ENCODE assay signal across 13 cellular contexts in genomic region chr16:75644240-75645012, GRCh38. TPM values are rescaled to one million over a fixed set of nuclear protein-coding genes. Genes with fewer than 3 reads are reported as not detected.
DNase-seq lines count a peak whose midpoint lies in the region; ATAC-seq, FAIRE-seq and TF ChIP-seq lines count a peak whose summit lies in the region.
"Had no signal": no experiment of that assay in that cellular context is flagged by ENCODE, and none has a peak within 500 bp of the region (broad histone marks: within the 10 kb centered on the region; RNA-seq: fewer than 3 reads in every experiment).

No MANE protein-coding gene starts in this region.

- H3K4me1 Mint-ChIP-seq in MCF 10A (ENCODE audit: insufficient read depth, unreplicated experiment) (peaks cover 8% of the 10 kb centered on the region), T-helper 17 cell (peaks cover 28% of the 10 kb centered on the region), type B pancreatic cell (ENCODE audit: unreplicated experiment) (peaks cover 12% of the 10 kb centered on the region)

- H3K9me3 ChIP-seq in breast epithelium, result no peaks in the 10 kb centered on the region
- H3K9me3 ChIP-seq in T-helper 17 cell (ENCODE audit: control insufficient read depth, low read length, poor library complexity, severe bottlenecking), result no peaks in the 10 kb centered on the region
- H3K9me3 ChIP-seq in neuronal stem cell (replicated peaks in 1 of 2; ENCODE audit: control insufficient read depth in 2 of 2, insufficient read depth in 1 of 2, low read depth in 1 of 2, low read length in 2 of 2), result peaks cover 0 to 2% of the 10 kb centered on the region in 2 donors
- H3K9me3 ChIP-seq: adrenal gland had no signal

- no peak overlapping the region for H3K4me2 ChIP-seq in neuronal stem cell (ENCODE audit: insufficient read depth, low read length, poor library complexity, severe bottlenecking)

- no peak overlapping the region for H3K27ac ChIP-seq in breast epithelium
- H3K27ac ChIP-seq in foreskin keratinocyte, result no peak overlapping the region
- no peak overlapping the region for H3K27ac ChIP-seq in neuronal stem cell (replicated peaks; ENCODE audit: low read length)
- H3K27ac ChIP-seq: adrenal gland, skin epidermis had no signal

- no peak overlapping the region for H3K9ac ChIP-seq in neuronal stem cell (ENCODE audit: low read depth, low read length, poor library complexity)

- H3K9me3 Mint-ChIP-seq in MCF 10A (ENCODE audit: unreplicated experiment), result no peaks in the 10 kb centered on the region
- no peaks in the 10 kb centered on the region for H3K9me3 Mint-ChIP-seq in type B pancreatic cell

- no peak overlapping the region for H4K8ac ChIP-seq in neuronal stem cell (ENCODE audit: low read depth, low read length)

- H3K4ac ChIP-seq in neuronal stem cell (ENCODE audit: low read length), result no peak overlapping the region

- H3K4me3 Mint-ChIP-seq in MCF 10A (ENCODE audit: unreplicated experiment) (peak overlapping the region; percentile 38), T-helper 17 cell (peak overlapping the region; percentile 84), type B pancreatic cell (peak overlapping the region; percentile 81)

- WGBS in neuronal stem cell (ENCODE audit: extremely low coverage in 2 of 2, insufficient read length in 2 of 2, insufficient replicate concordance in 1 of 2), 2 donors, result no CpG with 5 or more reads among the region's 7 CpGs

- H2BK15ac ChIP-seq in neuronal stem cell (ENCODE audit: low read length), result no peak overlapping the region

- TF ChIP-seq POLR2A in breast epithelium (IDR thresholded peaks at IDR 0.05), result no peak
- TF ChIP-seq POLR2A in GM12891 (IDR thresholded peaks at IDR 0.05; ENCODE audit: low read depth, low read length), result no peak

- H3K4me3 ChIP-seq in breast epithelium, result no peak overlapping the region
- H3K4me3 ChIP-seq in neuronal stem cell (ENCODE audit: low read length in 2 of 2), result no peak overlapping the region
- H3K4me3 ChIP-seq: adrenal gland, skin epidermis had no signal

- H3K4me1 ChIP-seq in breast epithelium, result peaks cover 0 to 10% of the 10 kb centered on the region in 2 donors
- peaks cover 4% of the 10 kb centered on the region for H3K4me1 ChIP-seq in foreskin keratinocyte
- H3K4me1 ChIP-seq in neuronal stem cell (ENCODE audit: control insufficient read depth in 2 of 2, insufficient read depth in 1 of 2, low read depth in 1 of 2, low read length in 2 of 2), result peaks cover 4% of the 10 kb centered on the region in 2 donors

- H3K27ac Mint-ChIP-seq in MCF 10A (ENCODE audit: low read depth, unreplicated experiment), result no peak overlapping the region
- peak overlapping the region; percentile 94 for H3K27ac Mint-ChIP-seq in T-helper 17 cell
- peak overlapping the region; percentile 63 for H3K27ac Mint-ChIP-seq in type B pancreatic cell

- BruUV-seq in MCF 10A (replicated peaks; lab: Mats Ljungman, UMichigan), result no TSS peak

- no peak overlapping the region for H3K23ac ChIP-seq in neuronal stem cell (ENCODE audit: low read depth, low read length, poor library complexity)

- H2BK12ac ChIP-seq in neuronal stem cell (ENCODE audit: low read length), result no peak overlapping the region

- H2BK5ac ChIP-seq in neuronal stem cell (ENCODE audit: low read length), result no peak overlapping the region

- DNase-seq in MCF 10A (ENCODE audit: unreplicated experiment) (peak; percentile 15), breast epithelium (ENCODE audit: low spot score in 2 of 2) (no peak), T-helper 17 cell (no peak), foreskin keratinocyte (peak in 1 of 2 donors; percentile 36), type B pancreatic cell (ENCODE audit: extremely low spot score, unreplicated experiment) (no peak), SW 1271 (lab: John Stamatoyannopoulos, UW) (no peak), neuronal stem cell (ENCODE audit: low spot score) (no peak), GM12891 (ENCODE audit: insufficient read length, low spot score) (no peak)
- DNase-seq: adrenal gland, hippocampal formation, NCI-H187 had no signal

- no peak overlapping the region for H3K14ac ChIP-seq in neuronal stem cell (ENCODE audit: low read length)

- H2AFZ ChIP-seq in neuronal stem cell (ENCODE audit: low read length), result no peak overlapping the region

- no peak overlapping the region for H4K91ac ChIP-seq in neuronal stem cell (ENCODE audit: low read depth, low read length, poor library complexity)

- CTCF ChIA-PET in MCF 10A (lab: Yijun Ruan, JAX), result interaction anchor here (1.1 to 10.6 kb wide), 4 partner anchors 12 to 121 kb away, joined by 4 to 67 read pairs (median 6); no protein-coding TSS in a partner anchor

- no peak for TF ChIP-seq CTCF in MCF 10A (IDR thresholded peaks at IDR 0.05; ENCODE audit: unreplicated experiment)
- TF ChIP-seq CTCF in breast epithelium (IDR thresholded peaks at IDR 0.05), result no peak
- peak; percentile 59 for TF ChIP-seq CTCF in foreskin keratinocyte (conservative IDR thresholded peaks at IDR 0.05)
- TF ChIP-seq CTCF in type B pancreatic cell (conservative IDR thresholded peaks at IDR 0.05), result no peak

- H3K36me3 Mint-ChIP-seq in MCF 10A (ENCODE audit: insufficient read depth, unreplicated experiment) (peaks cover 67% of the 10 kb centered on the region), T-helper 17 cell (ENCODE audit: low read depth) (peaks cover 7% of the 10 kb centered on the region), type B pancreatic cell (peaks cover 26% of the 10 kb centered on the region)

- no peak overlapping the region for H2BK120ac ChIP-seq in neuronal stem cell (ENCODE audit: low read depth, low read length)

- ATAC-seq in T-helper 17 cell (no peak), foreskin keratinocyte (no peak)

- no peaks in the 10 kb centered on the region for H3K27me3 ChIP-seq in breast epithelium
- H3K27me3 ChIP-seq in foreskin keratinocyte, result no peaks in the 10 kb centered on the region
- no peaks in the 10 kb centered on the region for H3K27me3 ChIP-seq in neuronal stem cell (ENCODE audit: control insufficient read depth in 3 of 3, insufficient read depth in 3 of 3, low read depth in 1 of 3, low read length in 3 of 3)
- H3K27me3 ChIP-seq: adrenal gland had no signal

- H3K27me3 Mint-ChIP-seq in MCF 10A (ENCODE audit: insufficient read depth, unreplicated experiment) (no peaks in the 10 kb centered on the region), T-helper 17 cell (no peaks in the 10 kb centered on the region), type B pancreatic cell (no peaks in the 10 kb centered on the region)

- H3K18ac ChIP-seq in neuronal stem cell (ENCODE audit: low read length), result no peak overlapping the region

- no peak overlapping the region for H2AK5ac ChIP-seq in neuronal stem cell (ENCODE audit: low read depth, low read length)

- intact Hi-C loops in MCF 10A (cut with micrococcal nuclease) (no loop called here), breast epithelium (cut with DNase I; ENCODE audit: low total_unique reads) (no loop called here)

- H3K79me1 ChIP-seq in neuronal stem cell (ENCODE audit: low read depth, low read length), result peaks cover 5% of the 10 kb centered on the region

- H3K36me3 ChIP-seq in breast epithelium (peaks cover 9% of the 10 kb centered on the region), neuronal stem cell (replicated peaks in 1 of 2; ENCODE audit: control insufficient read depth in 2 of 2, insufficient read depth in 2 of 2, low read length in 2 of 2) (peaks cover 20 to 66% of the 10 kb centered on the region in 2 donors)

- POLR2A ChIA-PET in MCF 10A (lab: Yijun Ruan, JAX), result interaction anchor here (0.7 to 1.4 kb wide), 6 partner anchors 8 to 168 kb away, joined by 3 to 6 read pairs (median 4); partner anchors contain the start of gene ADAT1

- FAIRE-seq in GM12891 (lab: Jason Lieb, UNC), result no peak

TF ChIP-seq in GM12891, 5 proteins besides CTCF, POLR2A, EP300 and RAD21 (continues in another document):
- TF ChIP-seq SPI1 (IDR thresholded peaks at IDR 0.05; ENCODE audit: low read depth, low read length), result no peak
- TF ChIP-seq POLR2AphosphoS5 (IDR thresholded peaks at IDR 0.05; ENCODE audit: low read depth, low read length), result no peak

RNA-seq across cellular contexts. Expression of gene KARS1, which starts 3.0 kb away (rescaled TPM):
- 213 and 219 TPM in 2 replicates for total RNA-seq in MCF 10A (2022)
- 100 to 1,000 TPM; 107 to 135 (median 114) TPM for total RNA-seq in breast epithelium
- 100 to 1,000 TPM; 160 to 161 TPM for total RNA-seq in T-helper 17 cell
- 193 and 200 TPM in 2 replicates for total RNA-seq in foreskin keratinocyte
- 144 and 166 TPM in 2 replicates for polyA plus RNA-seq in foreskin keratinocyte
- total RNA-seq in type B pancreatic cell (ENCODE audit: low replicate concordance), result 129 and 142 TPM in 2 replicates
- polyA plus RNA-seq in neuronal stem cell (2013, experiment 1 of 2), result 102 TPM
- polyA plus RNA-seq in neuronal stem cell (2013, experiment 2 of 2), result 102 TPM
- 139 TPM for polyA plus RNA-seq in GM12891 (2012; ENCODE audit: low read depth, missing spikeins)

RNA-seq across cellular contexts. Expression of gene TERF2IP, which starts 3.1 kb away (rescaled TPM):
- 73.9 and 80.0 TPM in 2 replicates for total RNA-seq in MCF 10A (2022)
- 10 to 100 TPM; 68.2 to 79.0 (median 76.0) TPM for total RNA-seq in breast epithelium
- 100 to 1,000 TPM in 1 of 2 donors, 10 to 100 TPM in 1; 98.1 to 107 TPM for total RNA-seq in T-helper 17 cell
- total RNA-seq in foreskin keratinocyte, result 30.0 and 31.7 TPM in 2 replicates
- 23.8 and 25.2 TPM in 2 replicates for polyA plus RNA-seq in foreskin keratinocyte
- total RNA-seq in type B pancreatic cell (ENCODE audit: low replicate concordance), result 38.8 and 44.8 TPM in 2 replicates
- polyA plus RNA-seq in neuronal stem cell (2013, experiment 1 of 2), result 36.5 TPM
- polyA plus RNA-seq in neuronal stem cell (2013, experiment 2 of 2), result 37.5 TPM
- 72.1 TPM for polyA plus RNA-seq in GM12891 (2012; ENCODE audit: low read depth, missing spikeins)

RNA-seq across cellular contexts. Expression of gene ADAT1, which starts 21.3 kb away (rescaled TPM):
- total RNA-seq in MCF 10A (2022) (48.7 and 60.2 TPM in 2 replicates), breast epithelium (10 to 100 TPM; 30.1 to 74.9 (median 62.3) TPM), T-helper 17 cell (10 to 100 TPM; 57.9 to 64.1 TPM), foreskin keratinocyte (40.7 and 41.7 TPM in 2 replicates), type B pancreatic cell (ENCODE audit: low replicate concordance) (39.6 and 51.9 TPM in 2 replicates)
- 18.5 and 21.0 TPM in 2 replicates for polyA plus RNA-seq in foreskin keratinocyte
- polyA plus RNA-seq in neuronal stem cell (2013, experiment 1 of 2), result 29.4 TPM
- polyA plus RNA-seq in neuronal stem cell (2013, experiment 2 of 2), result 28.3 TPM
- polyA plus RNA-seq in GM12891 (2012; ENCODE audit: low read depth, missing spikeins), result 21.3 TPM

RNA-seq across cellular contexts. Expression of gene CPHXL2, which starts 32.4 kb away (rescaled TPM):
- total RNA-seq in MCF 10A (2022) (not detected in 2 replicates), breast epithelium (not detected), T-helper 17 cell (not detected), foreskin keratinocyte (not detected in 2 replicates), type B pancreatic cell (ENCODE audit: low replicate concordance) (not detected in 2 replicates)
- not detected in 2 replicates for polyA plus RNA-seq in foreskin keratinocyte
- polyA plus RNA-seq in neuronal stem cell (2013, experiment 1 of 2), result not detected
- not detected for polyA plus RNA-seq in neuronal stem cell (2013, experiment 2 of 2)
- not detected for polyA plus RNA-seq in GM12891 (2012; ENCODE audit: low read depth, missing spikeins)
- total RNA-seq: adrenal gland had no signal
- polyA plus RNA-seq: adrenal gland, BJ had no signal

RNA-seq across cellular contexts. Expression of gene DUXB, which starts 56.8 kb away (rescaled TPM):
- total RNA-seq in MCF 10A (2022) (not detected in 2 replicates), breast epithelium (not detected), T-helper 17 cell (not detected), foreskin keratinocyte (not detected in 2 replicates), type B pancreatic cell (ENCODE audit: low replicate concordance) (not detected in 2 replicates)
- polyA plus RNA-seq in foreskin keratinocyte, result not detected in 2 replicates
- not detected for polyA plus RNA-seq in neuronal stem cell (2013, experiment 1 of 2)
- polyA plus RNA-seq in neuronal stem cell (2013, experiment 2 of 2), result not detected
- not detected for polyA plus RNA-seq in GM12891 (2012; ENCODE audit: low read depth, missing spikeins)
- total RNA-seq: adrenal gland had no signal
- polyA plus RNA-seq: adrenal gland, BJ had no signal
